1 cellular context compared by ENCODE assay signal in the genomic region with DNA sequence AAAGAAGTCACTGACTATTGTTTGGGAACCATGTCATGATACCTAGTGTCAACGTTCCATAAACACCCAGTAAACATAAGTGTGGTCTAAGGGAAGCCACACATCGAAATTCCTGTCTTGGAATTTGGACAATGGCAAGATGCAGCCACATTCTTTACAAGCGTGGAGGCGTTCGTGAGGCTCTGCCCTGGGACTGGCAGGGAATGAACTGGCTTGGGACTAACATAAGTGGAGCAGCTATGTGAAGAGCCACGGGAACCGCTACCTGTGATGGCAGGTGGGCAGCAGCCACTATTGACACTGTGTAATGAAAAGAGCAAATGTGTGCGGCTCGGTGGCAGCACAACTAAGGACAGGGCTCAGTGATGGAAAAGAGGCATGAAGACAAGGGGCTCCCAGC.
TF ChIP-seq lines count a peak whose summit lies in the region.

No MANE protein-coding gene starts in this region.

TF ChIP-seq in GM23338, 12 proteins besides CTCF, POLR2A, EP300 and RAD21 (continued from another document):
- TF ChIP-seq ZNF462 (CRISPR knock-in tag; IDR thresholded peaks at IDR 0.05) (no peak), EZH2 (IDR thresholded peaks at IDR 0.05; ENCODE audit: low read depth, unreplicated experiment) (no peak), POLR2AphosphoS5 (IDR thresholded peaks at IDR 0.05; ENCODE audit: low read depth) (no peak), CREB1 (CRISPR knock-in tag; IDR thresholded peaks at IDR 0.05; ENCODE audit: low read depth) (no peak)
